In genomic region chrX:78029663-78030062, GRCh38 we compare ENCODE assay signal across 8 cellular contexts.
DNase-seq lines count a peak whose midpoint lies in the region; ATAC-seq and TF ChIP-seq lines count a peak whose summit lies in the region.

No MANE protein-coding gene starts in this region.

- no peak overlapping the region for H3K27ac Mint-ChIP-seq in activated naive CD8-positive, alpha-beta T cell treated with anti-CD3 and anti-CD28 coated beads for 36 hours

- no peaks in the 10 kb centered on the region for H3K27me3 Mint-ChIP-seq in activated naive CD8-positive, alpha-beta T cell treated with anti-CD3 and anti-CD28 coated beads for 36 hours

- no peaks in the 10 kb centered on the region for H3K36me3 Mint-ChIP-seq in activated naive CD8-positive, alpha-beta T cell treated with anti-CD3 and anti-CD28 coated beads for 36 hours

- no peaks in the 10 kb centered on the region for H3K9me3 Mint-ChIP-seq in activated naive CD8-positive, alpha-beta T cell treated with anti-CD3 and anti-CD28 coated beads for 36 hours

- H3K36me3 ChIP-seq in colonic mucosa (no peaks in the 10 kb centered on the region), parathyroid adenoma (ENCODE audit: control insufficient read depth, insufficient read depth, low read length) (no peaks in the 10 kb centered on the region)

- peak; percentile 53 for TF ChIP-seq CTCF in AG09319 (IDR thresholded peaks at IDR 0.05; ENCODE audit: low read depth, low read length)
- TF ChIP-seq CTCF in GM13976 (IDR thresholded peaks at IDR 0.05; ENCODE audit: borderline replicate concordance, control extremely low read depth, extremely low read depth, insufficient read depth, missing control alignments) = no peak
- TF ChIP-seq CTCF in colonic mucosa (IDR thresholded peaks at IDR 0.05) = peak; percentile 34
- TF ChIP-seq CTCF in parathyroid adenoma (IDR thresholded peaks at IDR 0.05) = peak; percentile 58

- H3K9ac ChIP-seq in colonic mucosa (ENCODE audit: low read depth in 2 of 2, low read length in 2 of 2) (no peak overlapping the region), parathyroid adenoma (no peak overlapping the region)

- no peak overlapping the region for H3K4me3 Mint-ChIP-seq in activated naive CD8-positive, alpha-beta T cell treated with anti-CD3 and anti-CD28 coated beads for 36 hours

- H3K4me1 ChIP-seq in colonic mucosa (no peaks in the 10 kb centered on the region), parathyroid adenoma (no peaks in the 10 kb centered on the region)

- no peak for ATAC-seq in HG03520 (IDR thresholded peaks at IDR 0.05; ENCODE audit: unreplicated experiment)
- no peak for ATAC-seq in GM19452 (IDR thresholded peaks at IDR 0.05; ENCODE audit: unreplicated experiment)

- no peak overlapping the region for H3K27ac ChIP-seq in colonic mucosa
- no peak overlapping the region for H3K27ac ChIP-seq in parathyroid adenoma

- in situ Hi-C loops in GM13976 (cut with MboI; ENCODE audit: low sequenced_read_pairs, unreplicated experiment) = no loop called here

- no peaks in the 10 kb centered on the region for H3K79me2 ChIP-seq in parathyroid adenoma

- DNase-seq in AG09319 (ENCODE audit: extremely low read depth, low read depth) (peak; percentile 3), GM13976 (ENCODE audit: low spot score) (peak; percentile 20), NOMO-1 treated with DMSO at 0.1 percent for 48 hours (lab: John Stamatoyannopoulos, UW; ENCODE audit: unreplicated experiment) (peak; percentile 31), colonic mucosa (peak; percentile 27)
- no peak for DNase-seq in activated naive CD8-positive, alpha-beta T cell treated with anti-CD3 and anti-CD28 coated beads for 36 hours

- H3K4me2 ChIP-seq in parathyroid adenoma (ENCODE audit: low read length) = no peak overlapping the region

- no peak overlapping the region for H2AFZ ChIP-seq in parathyroid adenoma

- H3K9me3 ChIP-seq in colonic mucosa = no peaks in the 10 kb centered on the region
- no peaks in the 10 kb centered on the region for H3K9me3 ChIP-seq in parathyroid adenoma (ENCODE audit: control insufficient read depth, low read length)

- intact Hi-C loops in colonic mucosa (cut with DNase I) = loop anchor here (5.0 kb wide), 1 partner anchor 122 kb away; no protein-coding TSS in a partner anchor

- H3K4me3 ChIP-seq in colonic mucosa = no peak overlapping the region
- H3K4me3 ChIP-seq in parathyroid adenoma (ENCODE audit: low read depth, low read length) = no peak overlapping the region

- H3K4me1 Mint-ChIP-seq in activated naive CD8-positive, alpha-beta T cell treated with anti-CD3 and anti-CD28 coated beads for 36 hours = peaks cover 2% of the 10 kb centered on the region

- H3K27me3 ChIP-seq in colonic mucosa (no peaks in the 10 kb centered on the region), parathyroid adenoma (ENCODE audit: control insufficient read depth, insufficient read depth, low read length) (no peaks in the 10 kb centered on the region)
